7 cellular contexts compared by ENCODE assay signal in the genomic region with DNA sequence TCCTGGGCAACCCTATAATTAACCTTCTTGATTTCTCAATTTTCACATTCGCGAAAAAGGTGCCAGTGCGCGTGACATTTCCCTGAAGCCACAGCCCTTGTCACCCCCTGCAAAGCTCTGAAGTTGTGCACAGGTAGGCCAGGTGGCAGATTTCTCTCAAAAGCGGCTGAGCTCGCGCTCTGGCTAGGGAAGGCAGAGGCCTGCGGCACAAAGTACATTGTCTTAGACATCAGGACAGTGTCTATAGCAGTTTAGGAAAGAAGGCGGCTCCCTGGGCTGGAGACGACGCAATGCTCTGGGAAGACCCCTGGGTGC. TPM values are rescaled to one million over a fixed set of nuclear protein-coding genes. Genes with fewer than 3 reads are reported as not detected.
DNase-seq lines count a peak whose midpoint lies in the region; ATAC-seq and FAIRE-seq lines count a peak whose summit lies in the region.

No MANE protein-coding gene starts in this region.

- H3K4me3 Mint-ChIP-seq in activated T-helper 1 cell treated with anti-CD3 and anti-CD28 coated beads, Interleukin-12 subunit alpha, Interleukin-12 subunit beta, Interleukin-2, Interleukin-4 antibody, amounts not matched to agents 30 ng/mL and 10 ng/mL and 1 ng/mL, durations not matched to agents 14 hours and 24 hours and 36 hours: peak overlapping the region; percentile 96

- H3K27ac Mint-ChIP-seq in activated T-helper 1 cell treated with anti-CD3 and anti-CD28 coated beads, Interleukin-12 subunit alpha, Interleukin-12 subunit beta, Interleukin-2, Interleukin-4 antibody, amounts not matched to agents 30 ng/mL and 10 ng/mL and 1 ng/mL, durations not matched to agents 14 hours and 24 hours and 36 hours: peak overlapping the region; percentile 89

- ATAC-seq in HG03064 (IDR thresholded peaks at IDR 0.05; ENCODE audit: low read depth, unreplicated experiment) (peak; percentile 25), GM18873 (IDR thresholded peaks at IDR 0.05; ENCODE audit: low FRiP score, unreplicated experiment) (no peak)

- H3K4me1 ChIP-seq in iPS-20b (ENCODE audit: insufficient read depth, low read length): peaks cover 6% of the 10 kb centered on the region; the same call in 1 of the 2 replicates
- H3K4me1 ChIP-seq in stomach smooth muscle (ENCODE audit: control insufficient read depth, insufficient read depth, low read length): peaks cover 9% of the 10 kb centered on the region

- peaks cover 42% of the 10 kb centered on the region for H3K4me1 Mint-ChIP-seq in activated T-helper 1 cell treated with anti-CD3 and anti-CD28 coated beads, Interleukin-12 subunit alpha, Interleukin-12 subunit beta, Interleukin-2, Interleukin-4 antibody, amounts not matched to agents 30 ng/mL and 10 ng/mL and 1 ng/mL, durations not matched to agents 14 hours and 24 hours and 36 hours (ENCODE audit: low read depth)

- H3K9me3 ChIP-seq in iPS-20b (ENCODE audit: insufficient read depth, low read depth, low read length) (no peaks in the 10 kb centered on the region), stomach smooth muscle (ENCODE audit: control insufficient read depth in 2 of 2, low read length in 2 of 2) (no peaks in the 10 kb centered on the region)

- no peak for DNase-seq in GM19239 (ENCODE audit: insufficient read length, low spot score)
- no peak for DNase-seq in activated T-helper 1 cell treated with anti-CD3 and anti-CD28 coated beads, Interleukin-12 subunit alpha, Interleukin-12 subunit beta, Interleukin-2, Interleukin-4 antibody, amounts not matched to agents 30 ng/mL and 10 ng/mL and 1 ng/mL, durations not matched to agents 14 hours and 24 hours and 36 hours (ENCODE audit: low spot score)
- no peak for DNase-seq in stimulated activated CD4-positive, alpha-beta T cell treated with anti-CD3 and anti-CD28 coated beads, Interleukin-15, amount 100 ng/mL, for 24 hours

- H3K27me3 ChIP-seq in iPS-20b (ENCODE audit: insufficient read depth, low read length) (no peaks in the 10 kb centered on the region), stomach smooth muscle (ENCODE audit: control insufficient read depth in 1 of 2, insufficient read depth in 2 of 2, low read length in 2 of 2) (no peaks in the 10 kb centered on the region)

- no peaks in the 10 kb centered on the region for H3K27me3 Mint-ChIP-seq in activated T-helper 1 cell treated with anti-CD3 and anti-CD28 coated beads, Interleukin-12 subunit alpha, Interleukin-12 subunit beta, Interleukin-2, Interleukin-4 antibody, amounts not matched to agents 30 ng/mL and 10 ng/mL and 1 ng/mL, durations not matched to agents 14 hours and 24 hours and 36 hours (ENCODE audit: insufficient read depth)

- FAIRE-seq in GM19239 (lab: Jason Lieb, UNC): peak; percentile 52

- no peak overlapping the region for H3K27ac ChIP-seq in iPS-20b (ENCODE audit: low read length)
- peak overlapping the region; percentile 55 for H3K27ac ChIP-seq in stomach smooth muscle (ENCODE audit: low read length)

- H3K9ac ChIP-seq in iPS-20b (ENCODE audit: low read depth, low read length) (peak overlapping the region; percentile 88), stomach smooth muscle (ENCODE audit: low read length in 2 of 2) (peak overlapping the region; percentile 86 to 94)

- H3K9me3 Mint-ChIP-seq in activated T-helper 1 cell treated with anti-CD3 and anti-CD28 coated beads, Interleukin-12 subunit alpha, Interleukin-12 subunit beta, Interleukin-2, Interleukin-4 antibody, amounts not matched to agents 30 ng/mL and 10 ng/mL and 1 ng/mL, durations not matched to agents 14 hours and 24 hours and 36 hours: peaks cover 24% of the 10 kb centered on the region

- H3K4me3 ChIP-seq in iPS-20b (ENCODE audit: low read length): peak overlapping the region; percentile 76
- H3K4me3 ChIP-seq in stomach smooth muscle (ENCODE audit: low read length in 2 of 2): peak overlapping the region; percentile 95 to 97

- peaks cover 17% of the 10 kb centered on the region for H3K36me3 Mint-ChIP-seq in activated T-helper 1 cell treated with anti-CD3 and anti-CD28 coated beads, Interleukin-12 subunit alpha, Interleukin-12 subunit beta, Interleukin-2, Interleukin-4 antibody, amounts not matched to agents 30 ng/mL and 10 ng/mL and 1 ng/mL, durations not matched to agents 14 hours and 24 hours and 36 hours (ENCODE audit: low read depth)

- intact Hi-C loops in activated T-helper 1 cell treated with anti-CD3 and anti-CD28 coated beads, Interleukin-12 subunit alpha, Interleukin-12 subunit beta, Interleukin-2, Interleukin-4 antibody, amounts not matched to agents 30 ng/mL and 10 ng/mL and 1 ng/mL, durations not matched to agents 14 hours and 24 hours and 36 hours (cut with micrococcal nuclease): loop anchor here (1.0 to 5.0 kb wide), 11 partner anchors 41 to 1306 kb away; a partner anchor contains a TSS

- peaks cover 11% of the 10 kb centered on the region; the same call in 1 of the 2 replicates for H3K36me3 ChIP-seq in iPS-20b (ENCODE audit: insufficient read depth, low read depth, low read length)
- H3K36me3 ChIP-seq in stomach smooth muscle (ENCODE audit: control insufficient read depth in 2 of 2, insufficient read depth in 2 of 2, low read length in 2 of 2): no peaks in the 10 kb centered on the region

RNA-seq across cellular contexts. Expression of a gene that starts 42.9 kb away (rescaled TPM):
- 4.3 and 5.1 TPM in 2 replicates for total RNA-seq in activated T-helper 1 cell treated with anti-CD3 and anti-CD28 coated beads, Interleukin-12 subunit alpha, Interleukin-12 subunit beta, Interleukin-2, Interleukin-4 antibody, amounts not matched to agents 30 ng/mL and 10 ng/mL and 1 ng/mL, durations not matched to agents 14 hours and 24 hours and 36 hours

RNA-seq across cellular contexts. Expression of a gene that starts 45.7 kb away (rescaled TPM):
- total RNA-seq in activated T-helper 1 cell treated with anti-CD3 and anti-CD28 coated beads, Interleukin-12 subunit alpha, Interleukin-12 subunit beta, Interleukin-2, Interleukin-4 antibody, amounts not matched to agents 30 ng/mL and 10 ng/mL and 1 ng/mL, durations not matched to agents 14 hours and 24 hours and 36 hours: 13.5 and 15.7 TPM in 2 replicates
